8 cellular contexts compared by ENCODE assay signal in the genomic region with DNA sequence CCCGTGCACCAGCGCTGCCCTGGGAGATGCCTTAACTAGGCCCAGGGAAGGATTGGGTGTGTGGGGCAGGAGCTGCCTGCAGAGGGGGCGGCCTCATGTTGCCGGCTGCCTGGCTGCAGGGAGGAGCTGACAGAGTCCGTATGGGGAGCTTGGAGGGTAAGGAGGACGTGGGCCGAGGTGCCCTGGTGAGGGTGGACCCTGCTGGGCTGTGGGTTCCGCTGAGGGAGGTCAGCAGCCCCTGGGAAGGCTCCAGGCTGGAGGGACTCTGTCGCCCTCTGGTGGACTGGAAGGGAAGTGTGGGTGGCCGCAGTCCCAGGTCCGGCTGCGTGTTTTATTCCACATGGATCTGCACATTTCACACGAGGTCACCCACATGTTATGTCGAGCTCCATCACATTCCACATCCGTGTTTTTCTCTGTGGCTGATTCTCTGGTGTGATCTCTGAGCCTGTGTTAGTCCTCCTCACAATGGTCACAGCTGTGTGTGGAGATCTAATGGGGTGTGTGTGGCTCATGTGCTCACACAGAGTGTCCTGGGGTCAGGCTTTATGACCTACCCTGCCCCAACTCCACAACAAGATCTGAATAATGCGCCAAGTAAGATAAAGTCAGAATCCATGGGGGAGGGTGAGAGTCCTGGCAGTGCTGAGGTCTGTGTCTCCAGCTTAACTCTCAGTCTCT. TPM values are rescaled to one million over a fixed set of nuclear protein-coding genes. Genes with fewer than 3 reads are reported as not detected.
DNase-seq lines count a peak whose midpoint lies in the region; ATAC-seq and TF ChIP-seq lines count a peak whose summit lies in the region.

No MANE protein-coding gene starts in this region.

- POLR2A ChIA-PET in OCI-LY7 (lab: Charles Lee) = interaction anchor here (0.5 kb wide), 1 partner anchor 827 kb away, joined by 3 read pairs; no protein-coding TSS in a partner anchor

- DNase-seq in activated CD4-positive, CD25-positive, alpha-beta regulatory T cell treated with anti-CD3 and anti-CD28 coated beads, Interleukin-2, amount 50 U/mL, for 16 hours (ENCODE audit: low read depth, low spot score) = peak; percentile 4
- peak; percentile 30 for DNase-seq in OCI-LY7 (ENCODE audit: low spot score)
- peak; percentile 57 to 60 for DNase-seq in activated naive CD4-positive, alpha-beta T cell treated with anti-CD3 and anti-CD28 coated beads, Interleukin-2, amount 50 U/mL, for 72 hours (ENCODE audit: low spot score in 2 of 2)
- DNase-seq in iPS-NIHi11 (ENCODE audit: low spot score) = peak; percentile 71
- peak; percentile 55 to 57 for DNase-seq in stimulated activated CD4-positive, alpha-beta T cell treated with anti-CD3 and anti-CD28 coated beads, Interleukin-2, amount 100 ng/mL, for 24 hours
- no peak for DNase-seq in KG1 (lab: John Stamatoyannopoulos, UW)

- no peaks in the 10 kb centered on the region for H3K36me3 Mint-ChIP-seq in activated naive CD4-positive, alpha-beta T cell treated with anti-CD3 and anti-CD28 coated beads, Interleukin-2, amount 50 U/mL, for 72 hours

- no peak overlapping the region for H2AFZ ChIP-seq in OCI-LY7 (ENCODE audit: low read length)

- H3K4me3 ChIP-seq in OCI-LY7 (ENCODE audit: low read depth, low read length, poor library complexity, severe bottlenecking) = no peak overlapping the region

- H3K9me3 ChIP-seq in OCI-LY7 (ENCODE audit: low read length) = no peaks in the 10 kb centered on the region

- no peaks in the 10 kb centered on the region for H3K9me2 ChIP-seq in OCI-LY7 (ENCODE audit: insufficient read depth, low read length)

- BruUV-seq in OCI-LY7 (replicated peaks; lab: Mats Ljungman, UMichigan) = no TSS peak

- H3K4me1 ChIP-seq in OCI-LY7 (ENCODE audit: insufficient read depth, low read length, poor library complexity, severe bottlenecking) = no peaks in the 10 kb centered on the region

- H4K20me1 ChIP-seq in OCI-LY7 (ENCODE audit: insufficient read depth, low read length) = no peaks in the 10 kb centered on the region

- TF ChIP-seq CTCF in OCI-LY7 (conservative IDR thresholded peaks at IDR 0.05; ENCODE audit: low read length) = peak; percentile 96

- CTCF ChIA-PET in OCI-LY7 (lab: Charles Lee; ENCODE audit: unreplicated experiment) = interaction anchor here (0.5 kb wide), 1 partner anchor 225 kb away, joined by 3 read pairs; no protein-coding TSS in a partner anchor

- H3K27ac Mint-ChIP-seq in activated naive CD4-positive, alpha-beta T cell treated with anti-CD3 and anti-CD28 coated beads, Interleukin-2, amount 50 U/mL, for 72 hours = no peak overlapping the region

- H3K79me2 ChIP-seq in OCI-LY7 (ENCODE audit: insufficient read depth, low read depth, low read length) = no peaks in the 10 kb centered on the region

- no peaks in the 10 kb centered on the region for H3K9me3 Mint-ChIP-seq in activated naive CD4-positive, alpha-beta T cell treated with anti-CD3 and anti-CD28 coated beads, Interleukin-2, amount 50 U/mL, for 72 hours

- no peak overlapping the region for H3K4me2 ChIP-seq in OCI-LY7 (ENCODE audit: low read length)

- no peak for ATAC-seq in activated CD4-positive, CD25-positive, alpha-beta regulatory T cell treated with anti-CD3 and anti-CD28 coated beads, Interleukin-2, amount 50 U/mL, for 24 hours
- peak; percentile 60 to 63 for ATAC-seq in activated naive CD4-positive, alpha-beta T cell treated with anti-CD3 and anti-CD28 coated beads, Interleukin-2, amount 50 U/mL, for 72 hours
- ATAC-seq in HG02884 (IDR thresholded peaks at IDR 0.05; ENCODE audit: unreplicated experiment) = no peak

- no peak overlapping the region for H3K27ac ChIP-seq in OCI-LY7 (ENCODE audit: low read depth, low read length, poor library complexity, severe bottlenecking)

- intact Hi-C loops in OCI-LY7 (cut with micrococcal nuclease; ENCODE audit: unreplicated experiment) = no loop called here

- H3K36me3 ChIP-seq in OCI-LY7 (ENCODE audit: insufficient read depth, low read length) = no peaks in the 10 kb centered on the region

RNA-seq across cellular contexts. Expression of a gene that starts 1.8 kb away (rescaled TPM):
- not detected in 2 replicates for total RNA-seq in OCI-LY7 (2014; rRNA removed; shearing (Covaris generic))
- total RNA-seq in OCI-LY7 (2022) = not detected in 2 replicates
- not detected for total RNA-seq in activated naive CD4-positive, alpha-beta T cell treated with anti-CD3 and anti-CD28 coated beads, Interleukin-2, amount 50 U/mL, for 72 hours

Comparison
In these comparisons a context has a peak if more than half of its experiments do, and no peak if none do; other contexts are left out.
1. ATAC-seq: peak in activated naive CD4-positive, alpha-beta T cell treated with anti-CD3 and anti-CD28 coated beads, Interleukin-2, amount 50 U/mL, for 72 hours (2 of 2); none in activated CD4-positive, CD25-positive, alpha-beta regulatory T cell treated with anti-CD3 and anti-CD28 coated beads, Interleukin-2, amount 50 U/mL, for 24 hours (0 of 2) and HG02884 (single experiment).